Comparison of ENCODE assay signal across 28 cellular contexts in the genomic region with DNA sequence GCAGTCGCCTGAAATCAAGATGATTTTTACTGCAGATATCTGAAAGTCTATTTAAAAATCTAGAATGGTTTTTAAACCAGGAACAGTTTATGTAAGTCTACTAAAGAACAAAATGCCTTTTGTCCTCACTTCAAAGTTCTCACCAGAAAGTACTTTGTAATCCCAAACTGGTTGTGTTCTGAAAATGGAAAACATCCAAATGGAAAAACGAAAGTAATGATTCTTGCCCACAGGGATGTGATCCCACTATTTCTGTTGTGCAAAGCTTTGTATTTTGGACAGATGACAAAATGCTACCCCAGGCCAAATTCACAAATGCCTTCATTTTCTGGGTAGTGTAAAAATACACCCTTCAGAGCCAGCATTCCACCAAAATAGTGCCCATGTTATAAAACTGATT.
A peak's percentile ranks its signal among the peaks of the same experiment; 100 is the strongest.
DNase-seq lines count a peak whose midpoint lies in the region; ATAC-seq and TF ChIP-seq lines count a peak whose summit lies in the region.
"Had no signal": no experiment of that assay in that cellular context is flagged by ENCODE, and none has a peak within 500 bp of the region (broad histone marks: within the 10 kb centered on the region; RNA-seq: fewer than 3 reads in every experiment).

No MANE protein-coding gene starts in this region.

- no peak overlapping the region for H3K9ac ChIP-seq in parathyroid adenoma

- H3K79me2 ChIP-seq in parathyroid adenoma, result no peaks in the 10 kb centered on the region

- H2AFZ ChIP-seq in parathyroid adenoma, result no peak overlapping the region

- TF ChIP-seq CTCF in AG10803 (conservative IDR thresholded peaks at IDR 0.05; ENCODE audit: low read length) (no peak), ascending aorta (IDR thresholded peaks at IDR 0.05) (no peak), heart right ventricle (IDR thresholded peaks at IDR 0.05) (no peak), parathyroid adenoma (IDR thresholded peaks at IDR 0.05) (no peak)

- intact Hi-C loops in ascending aorta (cut with DNase I), result loop anchor here (10.0 kb wide), 1 partner anchor 113 kb away; no protein-coding TSS in a partner anchor
- intact Hi-C loops in heart right ventricle (cut with DNase I), result no loop called here
- intact Hi-C loops in head of caudate nucleus (cut with DNase I), result no loop called here

- no peak for ATAC-seq in heart right ventricle
- no peak for ATAC-seq in HG03097 (IDR thresholded peaks at IDR 0.05; ENCODE audit: low FRiP score, unreplicated experiment)
- ATAC-seq: activated CD4-positive, CD25-positive, alpha-beta regulatory T cell treated with anti-CD3 and anti-CD28 coated beads, Interleukin-2, amount 50 U/mL, for 24 hours; activated T-helper 17 cell treated with anti-CD3 and anti-CD28 coated beads, Interleukin-2, amount 50 U/mL, for 72 hours; K562; Panc1; psoas muscle had no signal

- H3K9me3 ChIP-seq in ascending aorta (no peaks in the 10 kb centered on the region), heart right ventricle (no peaks in the 10 kb centered on the region), parathyroid adenoma (ENCODE audit: control insufficient read depth, low read length) (no peaks in the 10 kb centered on the region)
- H3K9me3 ChIP-seq: Caco-2, psoas muscle had no signal

- H3K27me3 ChIP-seq in ascending aorta (no peaks in the 10 kb centered on the region), heart right ventricle (no peaks in the 10 kb centered on the region), parathyroid adenoma (ENCODE audit: control insufficient read depth, insufficient read depth, low read length) (no peaks in the 10 kb centered on the region)

- H3K36me3 ChIP-seq in ascending aorta (no peaks in the 10 kb centered on the region), heart right ventricle (no peaks in the 10 kb centered on the region), parathyroid adenoma (ENCODE audit: control insufficient read depth, insufficient read depth, low read length) (no peaks in the 10 kb centered on the region)

- no peak overlapping the region for H3K4me3 ChIP-seq in AG10803 (ENCODE audit: low read length)
- no peak overlapping the region for H3K4me3 ChIP-seq in ascending aorta
- H3K4me3 ChIP-seq in heart right ventricle, result no peak overlapping the region
- no peak overlapping the region for H3K4me3 ChIP-seq in parathyroid adenoma (ENCODE audit: low read depth, low read length)
- H3K4me3 ChIP-seq: K562, psoas muscle, smooth muscle cell had no signal

- H3K27ac ChIP-seq in ascending aorta (peak overlapping the region; percentile 54 to 56), heart right ventricle (peak overlapping the region in 8 of 10 donors; percentile 13 to 60 (median 54)), parathyroid adenoma (peak overlapping the region; percentile 24)
- H3K27ac ChIP-seq: psoas muscle had no signal

- H3K4me1 ChIP-seq in ascending aorta (no peaks in the 10 kb centered on the region), heart right ventricle (peaks cover 0 to 26% (median 0%) of the 10 kb centered on the region in 9 donors), parathyroid adenoma (no peaks in the 10 kb centered on the region)
- H3K4me1 ChIP-seq: psoas muscle had no signal

- DNase-seq in AG10803 (ENCODE audit: low read depth), result peak; percentile 4
- no peak for DNase-seq in ascending aorta (ENCODE audit: low spot score in 2 of 2)
- DNase-seq in heart right ventricle, result no peak
- DNase-seq in head of caudate nucleus, result no peak
- no peak for DNase-seq in HT-29 (ENCODE audit: low spot score)
- DNase-seq in AG08395 (ENCODE audit: low spot score), result no peak
- DNase-seq: ACHN; activated CD4-positive, alpha-beta memory T cell treated with anti-CD3 and anti-CD28 coated beads, Interleukin-2, amount 10 ng/mL, durations not matched to agents 7 days and 5 days; aorta; C1 segment of cervical spinal cord; Caco-2; central memory CD4-positive, alpha-beta T cell; DMS79; H7; kidney; NCI-H1105 treated with DMSO at 0.1 percent for 48 hours; NCI-H1930; NCI-H69; psoas muscle; stimulated activated CD4-positive, alpha-beta T cell treated with anti-CD3 and anti-CD28 coated beads, Interleukin-1b, Interleukin-23, amount 100 ng/mL, for 48 hours; trophoblast cell had no signal

- WGBS in heart right ventricle, 2 donors, result 56 to 74% methylated on average over 2 of the region's 2 CpGs

- H3K4me2 ChIP-seq in parathyroid adenoma (ENCODE audit: low read length), result no peak overlapping the region
- H3K4me2 ChIP-seq: smooth muscle cell had no signal
